ENCODE assay signal across 1 cellular context in genomic region chr3:114290911-114291901, GRCh38.
TF ChIP-seq lines count a peak whose summit lies in the region.

No MANE protein-coding gene starts in this region.

TF ChIP-seq in HCT116, 20 proteins besides CTCF, POLR2A, EP300 and RAD21 (continued from another document):
- no peak for TF ChIP-seq ZBTB33 (IDR thresholded peaks at IDR 0.05; ENCODE audit: extremely low read depth, insufficient replicate concordance, low read length)
- no peak for TF ChIP-seq YY1 (IDR thresholded peaks at IDR 0.05; ENCODE audit: extremely low read depth, insufficient replicate concordance, low read depth, low read length)
- no peak for TF ChIP-seq EZH2phosphoT487 (IDR thresholded peaks at IDR 0.05; ENCODE audit: borderline replicate concordance)
- TF ChIP-seq EGR1 (IDR thresholded peaks at IDR 0.05; ENCODE audit: low read depth), result no peak
- no peak for TF ChIP-seq REST (IDR thresholded peaks at IDR 0.05; ENCODE audit: low read depth)
TF ChIP-seq in HCT116: peak in this region for 0.
